8 cellular contexts compared by ENCODE assay signal in the genomic region with DNA sequence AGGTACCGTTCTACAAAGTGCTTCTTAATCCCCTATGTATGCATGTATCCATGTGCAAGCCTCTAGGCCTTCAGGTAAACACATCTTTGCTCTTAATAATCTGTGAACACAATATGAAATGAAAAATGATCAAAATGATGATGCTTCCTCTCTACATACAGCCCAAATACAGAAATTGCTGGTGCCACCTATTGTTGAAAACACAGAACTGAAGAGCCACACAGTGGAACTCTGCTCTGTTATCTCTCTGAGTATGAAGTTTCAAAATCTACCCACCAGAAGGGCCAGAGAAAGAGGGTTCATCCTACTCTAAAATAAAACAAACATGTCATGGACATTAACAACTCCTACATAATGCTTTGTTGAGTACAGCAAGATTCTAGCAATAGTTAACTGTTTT.
DNase-seq lines count a peak whose midpoint lies in the region; ATAC-seq, FAIRE-seq and TF ChIP-seq lines count a peak whose summit lies in the region.

No MANE protein-coding gene starts in this region.

- no peak for ATAC-seq in GM21367 (IDR thresholded peaks at IDR 0.05; ENCODE audit: unreplicated experiment)

- no peak overlapping the region for H3K4me2 ChIP-seq in mammary epithelial cell (ENCODE audit: insufficient read depth, low read depth, low read length)

- intact Hi-C loops in mammary epithelial cell (cut with micrococcal nuclease), result loop anchor here (1.0 to 10.0 kb wide), 3 partner anchors 139 to 704 kb away; a partner anchor contains a TSS

- in situ Hi-C loops in mammary epithelial cell (cut with MboI; ENCODE audit: low sequenced_read_pairs in 2 of 2), result loop anchor here (25.0 kb wide), 2 partner anchors 166 to 491 kb away; no protein-coding TSS in a partner anchor

- H2AFZ ChIP-seq in mammary epithelial cell (ENCODE audit: low read depth, low read length), result no peak overlapping the region

- CTCF ChIA-PET in mammary epithelial cell (lab: Charles Lee; ENCODE audit: low non-redundant PET), result no interaction called here

- no TSS peak for BruUV-seq in mammary epithelial cell (replicated peaks; lab: Mats Ljungman, UMichigan)

- no peak overlapping the region for H3K9ac ChIP-seq in mammary epithelial cell (ENCODE audit: insufficient read depth, low read length)

- peak; percentile 53 to 67 for TF ChIP-seq CTCF in mammary epithelial cell (conservative IDR thresholded peaks at IDR 0.05 in 1 of 2, IDR thresholded peaks at IDR 0.05 in 1 of 2; ENCODE audit: extremely low read depth in 1 of 2, insufficient read depth in 1 of 2, low read depth in 1 of 2, low read length in 2 of 2)

- H3K4me1 ChIP-seq in mammary epithelial cell (ENCODE audit: insufficient read depth, low read length), result peaks cover 16% of the 10 kb centered on the region

- FAIRE-seq in HTR-8/SVneo (lab: Jason Lieb, UNC), result no peak

- no peaks in the 10 kb centered on the region for H4K20me1 ChIP-seq in mammary epithelial cell (ENCODE audit: insufficient read depth, low read length)

- H3K27me3 ChIP-seq in mammary epithelial cell (ENCODE audit: insufficient read depth, low read length), result no peaks in the 10 kb centered on the region

- peak; percentile 46 for DNase-seq in EL
- DNase-seq in HTR-8/SVneo (ENCODE audit: insufficient read length, low spot score), result peak; percentile 25
- peak; percentile 20 for DNase-seq in mammary epithelial cell
- DNase-seq in myocyte (ENCODE audit: low read depth), result peak; percentile 46
- no peak for DNase-seq in stimulated activated CD4-positive, alpha-beta T cell treated with anti-CD3 and anti-CD28 coated beads, Interleukin-4, amount 100 ng/mL, for 1 hour
- DNase-seq in SK-N-DZ (ENCODE audit: low spot score), result no peak
- DNase-seq in activated CD4-positive, alpha-beta T cell treated with anti-CD3 and anti-CD28 coated beads for 4 hours, result no peak

- WGBS in mammary epithelial cell (ENCODE audit: low coverage, missing lambda C conversion rate), result 94% methylated on average over 1 of the region's 1 CpG

- H3K4me3 ChIP-seq in mammary epithelial cell (replicated peaks in 1 of 3; ENCODE audit: insufficient read depth in 1 of 3, low read depth in 2 of 3, low read length in 3 of 3), result no peak overlapping the region

- dilution Hi-C loops in mammary epithelial cell (cut with HindIII; ENCODE audit: low sequenced_read_pairs), result no loop called here

- no peaks in the 10 kb centered on the region for H3K36me3 ChIP-seq in mammary epithelial cell (ENCODE audit: insufficient read depth, low read length)

- no peaks in the 10 kb centered on the region for H3K9me3 ChIP-seq in mammary epithelial cell (replicated peaks; ENCODE audit: insufficient read depth, low read length)

- no peaks in the 10 kb centered on the region for H3K79me2 ChIP-seq in mammary epithelial cell (ENCODE audit: insufficient read depth, low read length)

- no peak overlapping the region for H3K27ac ChIP-seq in mammary epithelial cell (ENCODE audit: insufficient read depth, low read depth, low read length)

Comparison
In these comparisons a context has a peak if more than half of its experiments do, and no peak if none do; other contexts are left out.
1. DNase-seq: peak in EL (single experiment), HTR-8/SVneo (single experiment), mammary epithelial cell (single experiment) and myocyte (single experiment); none in stimulated activated CD4-positive, alpha-beta T cell treated with anti-CD3 and anti-CD28 coated beads, Interleukin-4, amount 100 ng/mL, for 1 hour (single experiment), SK-N-DZ (single experiment) and activated CD4-positive, alpha-beta T cell treated with anti-CD3 and anti-CD28 coated beads for 4 hours (0 of 2).